1 cellular context compared by ENCODE assay signal in genomic region chr1:200658037-200658808, GRCh38.
A peak's percentile ranks its signal among the peaks of the same experiment; 100 is the strongest.
TF ChIP-seq lines count a peak whose summit lies in the region.

No MANE protein-coding gene starts in this region.

TF ChIP-seq in HepG2, 621 proteins besides CTCF, POLR2A, EP300 and RAD21:
- TF ChIP-seq, protein P1, sequence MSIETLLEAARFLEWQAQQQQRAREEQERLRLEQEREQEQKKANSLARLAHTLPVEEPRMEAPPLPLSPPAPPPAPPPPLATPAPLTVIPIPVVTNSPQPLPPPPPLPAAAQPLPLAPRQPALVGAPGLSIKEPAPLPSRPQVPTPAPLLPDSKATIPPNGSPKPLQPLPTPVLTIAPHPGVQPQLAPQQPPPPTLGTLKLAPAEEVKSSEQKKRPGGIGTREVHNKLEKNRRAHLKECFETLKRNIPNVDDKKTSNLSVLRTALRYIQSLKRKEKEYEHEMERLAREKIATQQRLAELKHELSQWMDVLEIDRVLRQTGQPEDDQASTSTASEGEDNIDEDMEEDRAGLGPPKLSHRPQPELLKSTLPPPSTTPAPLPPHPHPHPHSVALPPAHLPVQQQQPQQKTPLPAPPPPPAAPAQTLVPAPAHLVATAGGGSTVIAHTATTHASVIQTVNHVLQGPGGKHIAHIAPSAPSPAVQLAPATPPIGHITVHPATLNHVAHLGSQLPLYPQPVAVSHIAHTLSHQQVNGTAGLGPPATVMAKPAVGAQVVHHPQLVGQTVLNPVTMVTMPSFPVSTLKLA (IDR thresholded peaks at IDR 0.05) = peak; percentile 95
- no peak for TF ChIP-seq TBP (CRISPR knock-in tag; IDR thresholded peaks at IDR 0.05)
- no peak for TF ChIP-seq MATR3 (CRISPR knock-in tag; IDR thresholded peaks at IDR 0.05)
- no peak for TF ChIP-seq PAXIP1 (CRISPR knock-in tag; conservative IDR thresholded peaks at IDR 0.05)
- no peak for TF ChIP-seq SP140L (CRISPR knock-in tag; IDR thresholded peaks at IDR 0.05; ENCODE audit: borderline replicate concordance)
- no peak for TF ChIP-seq HOXA3 (CRISPR knock-in tag; IDR thresholded peaks at IDR 0.05)
- no peak for TF ChIP-seq SMAD9 (CRISPR knock-in tag; IDR thresholded peaks at IDR 0.05)
- no peak for TF ChIP-seq AGO2 (optimal IDR thresholded peaks at IDR 0.05; ENCODE audit: low read depth, low read length)
- no peak for TF ChIP-seq PITX1 (CRISPR knock-in tag; IDR thresholded peaks at IDR 0.05)
